25 cellular contexts compared by ENCODE assay signal in genomic region chr7:149809215-149809614, GRCh38. TPM values are rescaled to one million over a fixed set of nuclear protein-coding genes. Genes with fewer than 3 reads are reported as not detected.
"Had no signal": no experiment of that assay in that cellular context is flagged by ENCODE, and none has a peak within 500 bp of the region (broad histone marks: within the 10 kb centered on the region; RNA-seq: fewer than 3 reads in every experiment).

No MANE protein-coding gene starts in this region.

- H3K27ac ChIP-seq: foreskin keratinocyte, hepatocyte, upper lobe of right lung had no signal

- H3K4me1 Mint-ChIP-seq: activated CD4-positive, alpha-beta T cell treated with anti-CD3 and anti-CD28 coated beads, Interleukin-2, amount 10 ng/mL, durations not matched to agents 7 days and 5 days; activated CD8-positive, alpha-beta memory T cell treated with anti-CD3 and anti-CD28 coated beads, Interleukin-2, amount 10 ng/mL, durations not matched to agents 7 days and 5 days; activated naive CD8-positive, alpha-beta T cell treated with anti-CD3 and anti-CD28 coated beads, Interleukin-2, amount 50 U/mL, for 24 hours; immature natural killer cell had no signal

- H2AFZ ChIP-seq: hepatocyte had no signal

- H3K36me3 ChIP-seq: upper lobe of right lung had no signal

- H3K79me2 ChIP-seq: hepatocyte had no signal

- ATAC-seq: activated CD4-positive, CD25-positive, alpha-beta regulatory T cell treated with anti-CD3 and anti-CD28 coated beads, Interleukin-2, amount 50 U/mL, for 24 hours; activated CD8-positive, alpha-beta memory T cell treated with anti-CD3 and anti-CD28 coated beads, Interleukin-2, amount 10 ng/mL, durations not matched to agents 7 days and 5 days; activated CD8-positive, alpha-beta T cell treated with anti-CD3 and anti-CD28 coated beads for 36 hours; activated naive CD8-positive, alpha-beta T cell treated with anti-CD3 and anti-CD28 coated beads, Interleukin-2, amount 50 U/mL, for 24 hours; foreskin keratinocyte; mucosa of descending colon; upper lobe of right lung had no signal

- H3K9me3 ChIP-seq: mucosa of descending colon, upper lobe of right lung had no signal

- H3K4me1 ChIP-seq: foreskin keratinocyte, upper lobe of right lung had no signal

- H3K27me3 ChIP-seq: foreskin keratinocyte, hepatocyte, upper lobe of right lung had no signal

- H3K4me2 ChIP-seq: hepatocyte had no signal

- H3K27me3 Mint-ChIP-seq: activated CD4-positive, alpha-beta T cell treated with anti-CD3 and anti-CD28 coated beads, Interleukin-2, amount 10 ng/mL, durations not matched to agents 7 days and 5 days; activated CD8-positive, alpha-beta T cell treated with anti-CD3 and anti-CD28 coated beads for 36 hours; activated naive CD8-positive, alpha-beta T cell treated with anti-CD3 and anti-CD28 coated beads, Interleukin-2, amount 50 U/mL, for 24 hours; brain had no signal

- H3K4me3 Mint-ChIP-seq: activated CD4-positive, alpha-beta T cell treated with anti-CD3 and anti-CD28 coated beads, Interleukin-2, amount 10 ng/mL, durations not matched to agents 7 days and 5 days; activated CD8-positive, alpha-beta memory T cell treated with anti-CD3 and anti-CD28 coated beads, Interleukin-2, amount 10 ng/mL, durations not matched to agents 7 days and 5 days; activated CD8-positive, alpha-beta T cell treated with anti-CD3 and anti-CD28 coated beads for 36 hours; activated naive CD8-positive, alpha-beta T cell treated with anti-CD3 and anti-CD28 coated beads, Interleukin-2, amount 50 U/mL, for 24 hours; activated T-helper 1 cell treated with anti-CD3 and anti-CD28 coated beads, Interleukin-12 subunit alpha, Interleukin-12 subunit beta, Interleukin-2, Interleukin-4 antibody, amounts not matched to agents 30 ng/mL and 10 ng/mL and 1 ng/mL, durations not matched to agents 14 hours and 24 hours and 36 hours; brain; dendritic cell treated with granulocyte-macrophage colony-stimulating factor and Interleukin-4, amounts not matched to agents 40 ng/mL and 50 ng/mL, for 4 days; immature natural killer cell; nephron progenitor cell had no signal

- H3K9me3 Mint-ChIP-seq: activated CD4-positive, alpha-beta T cell treated with anti-CD3 and anti-CD28 coated beads, Interleukin-2, amount 10 ng/mL, durations not matched to agents 7 days and 5 days; activated CD8-positive, alpha-beta T cell treated with anti-CD3 and anti-CD28 coated beads for 36 hours; activated naive CD8-positive, alpha-beta T cell treated with anti-CD3 and anti-CD28 coated beads, Interleukin-2, amount 50 U/mL, for 24 hours; activated T-helper 1 cell treated with anti-CD3 and anti-CD28 coated beads, Interleukin-12 subunit alpha, Interleukin-12 subunit beta, Interleukin-2, Interleukin-4 antibody, amounts not matched to agents 30 ng/mL and 10 ng/mL and 1 ng/mL, durations not matched to agents 14 hours and 24 hours and 36 hours; brain; dendritic cell treated with granulocyte-macrophage colony-stimulating factor and Interleukin-4, amounts not matched to agents 40 ng/mL and 50 ng/mL, for 4 days; immature natural killer cell; nephron progenitor cell had no signal

- H3K4me3 ChIP-seq: hepatocyte, mucosa of descending colon, upper lobe of right lung had no signal

- H3K27ac Mint-ChIP-seq: activated CD4-positive, alpha-beta T cell treated with anti-CD3 and anti-CD28 coated beads, Interleukin-2, amount 10 ng/mL, durations not matched to agents 7 days and 5 days; activated CD8-positive, alpha-beta memory T cell treated with anti-CD3 and anti-CD28 coated beads, Interleukin-2, amount 10 ng/mL, durations not matched to agents 7 days and 5 days; activated CD8-positive, alpha-beta T cell treated with anti-CD3 and anti-CD28 coated beads for 36 hours; activated naive CD8-positive, alpha-beta T cell treated with anti-CD3 and anti-CD28 coated beads, Interleukin-2, amount 50 U/mL, for 24 hours; activated T-helper 1 cell treated with anti-CD3 and anti-CD28 coated beads, Interleukin-12 subunit alpha, Interleukin-12 subunit beta, Interleukin-2, Interleukin-4 antibody, amounts not matched to agents 30 ng/mL and 10 ng/mL and 1 ng/mL, durations not matched to agents 14 hours and 24 hours and 36 hours; brain; dendritic cell treated with granulocyte-macrophage colony-stimulating factor and Interleukin-4, amounts not matched to agents 40 ng/mL and 50 ng/mL, for 4 days had no signal

- DNase-seq: activated CD4-positive, alpha-beta T cell treated with anti-CD3 and anti-CD28 coated beads, Interleukin-2, amount 10 ng/mL, durations not matched to agents 7 days and 5 days; activated CD8-positive, alpha-beta memory T cell treated with anti-CD3 and anti-CD28 coated beads, Interleukin-2, amount 10 ng/mL, durations not matched to agents 7 days and 5 days; activated CD8-positive, alpha-beta T cell treated with anti-CD3 and anti-CD28 coated beads for 36 hours; activated gamma-delta T cell; activated naive CD4-positive, alpha-beta T cell treated with anti-CD3 and anti-CD28 coated beads, Interleukin-2, amount 50 U/mL, for 16 hours; activated naive CD8-positive, alpha-beta T cell treated with anti-CD3 and anti-CD28 coated beads, Interleukin-2, amount 50 U/mL, for 24 hours; effector CD4-positive, alpha-beta T cell; erythroblast; foreskin keratinocyte; immature natural killer cell; kidney glomerular epithelial cell; mesenchymal stem cell; mucosa of descending colon; nephron progenitor cell; posterior cingulate gyrus; stimulated activated CD4-positive, alpha-beta T cell treated with anti-CD3 and anti-CD28 coated beads, Interleukin-2, amount 100 ng/mL, for 48 hours; stimulated activated CD8-positive, alpha-beta memory T cell treated with anti-CD3 and anti-CD28 coated beads, Interleukin-4, amount 100 ng/mL, for 48 hours; stimulated activated naive CD4-positive, alpha-beta T cell; T-helper 2 cell; upper lobe of right lung had no signal

- H3K36me3 Mint-ChIP-seq: activated CD8-positive, alpha-beta memory T cell treated with anti-CD3 and anti-CD28 coated beads, Interleukin-2, amount 10 ng/mL, durations not matched to agents 7 days and 5 days; brain; immature natural killer cell had no signal

RNA-seq across cellular contexts. Expression of gene ZNF467, which starts 35.8 kb away (rescaled TPM):
- total RNA-seq: activated CD8-positive, alpha-beta memory T cell treated with anti-CD3 and anti-CD28 coated beads, Interleukin-2, amount 10 ng/mL, durations not matched to agents 7 days and 5 days had no signal
